17 cellular contexts compared by ENCODE assay signal in the genomic region with DNA sequence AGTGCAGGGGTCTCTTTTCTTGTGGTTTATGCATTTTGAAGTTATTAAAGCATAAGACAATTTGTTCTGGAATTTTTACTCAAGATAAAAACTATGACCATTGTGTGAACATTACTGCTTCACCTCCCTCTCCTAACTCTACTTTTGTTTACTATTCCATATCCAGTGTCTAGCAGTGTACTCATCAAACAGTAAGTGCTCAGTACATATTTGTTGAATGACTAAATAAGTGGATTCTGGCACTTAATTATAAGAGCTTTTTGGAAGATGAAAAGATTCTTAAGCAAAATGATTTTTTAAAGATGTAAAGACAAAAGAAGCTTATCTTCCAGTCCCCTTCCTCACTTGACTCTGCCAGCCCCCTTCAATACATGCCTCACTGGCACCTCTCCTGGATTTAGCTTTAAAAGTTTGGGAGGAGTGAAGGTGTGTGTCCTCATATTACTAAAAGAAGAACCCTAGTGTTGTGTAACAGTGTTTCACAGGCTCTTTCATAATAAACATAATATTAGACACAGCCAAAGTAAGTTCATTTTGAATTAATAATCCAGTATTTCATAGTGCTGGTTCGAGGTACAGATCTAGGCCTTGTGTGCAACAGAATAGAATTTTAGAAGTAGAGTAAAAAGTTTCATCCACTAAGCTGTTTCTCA. TPM values are rescaled to one million over a fixed set of nuclear protein-coding genes. Genes with fewer than 3 reads are reported as not detected.
DNase-seq lines count a peak whose midpoint lies in the region; FAIRE-seq and TF ChIP-seq lines count a peak whose summit lies in the region.
"Had no signal": no experiment of that assay in that cellular context is flagged by ENCODE, and none has a peak within 500 bp of the region (broad histone marks: within the 10 kb centered on the region; RNA-seq: fewer than 3 reads in every experiment).

No MANE protein-coding gene starts in this region.

- peak; percentile 76 for DNase-seq in GM23248
- DNase-seq in astrocyte of the spinal cord (ENCODE audit: low read depth, low spot score), result peak; percentile 20
- no peak for DNase-seq in right atrium auricular region (ENCODE audit: low spot score)
- no peak for DNase-seq in urothelium cell line (ENCODE audit: low spot score)
- DNase-seq in SW480 (ENCODE audit: low spot score), result no peak
- no peak for DNase-seq in chondrocyte (ENCODE audit: low spot score)
- DNase-seq in ovary, result no peak
- DNase-seq: activated CD4-positive, alpha-beta T cell treated with anti-CD3 and anti-CD28 coated beads, Interleukin-2, amount 50 U/mL, for 1 hour; activated gamma-delta T cell treated with Interleukin-2 at 50 U/mL for 16 hours; Calu3; hippocampal formation; NCI-H526 treated with DMSO at 0.1 percent for 48 hours; spleen; T-cell had no signal

- H3K9ac ChIP-seq in GM23248 (no peak overlapping the region), skeletal muscle tissue (ENCODE audit: low read depth in 1 of 3, low read length in 3 of 3) (peak overlapping the region in 1 of 3 donors; percentile 20)

- peak overlapping the region; percentile 68 for H3K4me2 ChIP-seq in GM23248 (ENCODE audit: unreplicated experiment)

- no peak for FAIRE-seq in urothelium cell line (lab: Jason Lieb, UNC)

- H3K4me1 Mint-ChIP-seq in chondrocyte (ENCODE audit: low read depth), result peaks cover 58% of the 10 kb centered on the region
- H3K4me1 Mint-ChIP-seq: T-cell had no signal

- H3F3A ChIP-seq in GM23248 (ENCODE audit: insufficient read depth), result peaks cover 42% of the 10 kb centered on the region

- H2AFZ ChIP-seq in GM23248, result no peak overlapping the region

- no peaks in the 10 kb centered on the region for H3K9me3 Mint-ChIP-seq in chondrocyte (ENCODE audit: low read depth)
- H3K9me3 Mint-ChIP-seq: dendritic cell treated with granulocyte-macrophage colony-stimulating factor and Interleukin-4, amounts not matched to agents 40 ng/mL and 50 ng/mL, for 4 days; T-cell had no signal

- peaks cover 3% of the 10 kb centered on the region for H3K36me3 Mint-ChIP-seq in chondrocyte (ENCODE audit: low read depth)
- H3K36me3 Mint-ChIP-seq: T-cell had no signal

- H3K4me1 ChIP-seq in GM23248 (ENCODE audit: insufficient read depth) (peaks cover 57% of the 10 kb centered on the region), right atrium auricular region (peaks cover 0 to 95% of the 10 kb centered on the region in 2 donors), skeletal muscle tissue (ENCODE audit: control insufficient read depth in 3 of 3, insufficient read depth in 3 of 3, low read length in 3 of 3) (peaks cover 40 to 53% (median 48%) of the 10 kb centered on the region in 3 donors), ovary (ENCODE audit: insufficient read depth) (peaks cover 8% of the 10 kb centered on the region)

- H3K27me3 ChIP-seq in GM23248 (replicated peaks; ENCODE audit: insufficient read depth) (no peaks in the 10 kb centered on the region), right atrium auricular region (no peaks in the 10 kb centered on the region), skeletal muscle tissue (ENCODE audit: control insufficient read depth in 3 of 3, insufficient read depth in 3 of 3, low read length in 3 of 3) (no peaks in the 10 kb centered on the region), ovary (no peaks in the 10 kb centered on the region)
- H3K27me3 ChIP-seq: spleen had no signal

- H3K27me3 Mint-ChIP-seq in chondrocyte (ENCODE audit: low read depth), result no peaks in the 10 kb centered on the region
- H3K27me3 Mint-ChIP-seq: dendritic cell treated with granulocyte-macrophage colony-stimulating factor and Interleukin-4, amounts not matched to agents 40 ng/mL and 50 ng/mL, for 4 days had no signal

- in situ Hi-C loops in GM23248 (cut with MboI), result no loop called here
- in situ Hi-C loops in astrocyte of the spinal cord (cut with HindIII; ENCODE audit: low sequenced_read_pairs), result no loop called here

- no peaks in the 10 kb centered on the region for H3K9me3 ChIP-seq in GM23248 (ENCODE audit: low read depth)
- no peaks in the 10 kb centered on the region for H3K9me3 ChIP-seq in right atrium auricular region
- no peaks in the 10 kb centered on the region for H3K9me3 ChIP-seq in skeletal muscle tissue (ENCODE audit: control insufficient read depth in 3 of 3, low read length in 3 of 3)
- no peaks in the 10 kb centered on the region for H3K9me3 ChIP-seq in ovary
- H3K9me3 ChIP-seq: spleen had no signal

- H3K36me3 ChIP-seq in GM23248 (ENCODE audit: low read depth) (no peaks in the 10 kb centered on the region), right atrium auricular region (no peaks in the 10 kb centered on the region), skeletal muscle tissue (ENCODE audit: control insufficient read depth in 3 of 3, insufficient read depth in 3 of 3, low read length in 3 of 3) (no peaks in the 10 kb centered on the region), ovary (no peaks in the 10 kb centered on the region)
- H3K36me3 ChIP-seq: spleen had no signal

- TF ChIP-seq CTCF in astrocyte of the spinal cord (IDR thresholded peaks at IDR 0.05; ENCODE audit: low read depth, low read length) (no peak), right atrium auricular region (IDR thresholded peaks at IDR 0.05) (no peak), chondrocyte (IDR thresholded peaks at IDR 0.05) (no peak), ovary (IDR thresholded peaks at IDR 0.05) (no peak)

- WGBS in GM23248 (ENCODE audit: low coverage in 1 of 2, low lambda C conversion rate in 2 of 2, missing lambda C conversion rate in 2 of 2), 2 experiments, result 2 to 5% methylated on average over 1 of the region's 1 CpG
- 28 to 50% (median 49%) methylated on average over 1 of the region's 1 CpG for WGBS in ovary, 3 donors

- TF ChIP-seq POLR2A in ovary (IDR thresholded peaks at IDR 0.05), result no peak

- peak overlapping the region; percentile 38 for H3K27ac ChIP-seq in GM23248
- H3K27ac ChIP-seq in right atrium auricular region, result peak overlapping the region; percentile 24 to 57
- H3K27ac ChIP-seq in skeletal muscle tissue (ENCODE audit: low read depth, low read length), result peak overlapping the region; percentile 17
- H3K27ac ChIP-seq in ovary, result peak overlapping the region in 1 of 2 donors; percentile 21
- H3K27ac ChIP-seq: HL-60, spleen had no signal

- H3K4me3 ChIP-seq in GM23248 (0 out of 2 replicates have a peak overlapping the region, but pooled peaks have one; percentile 14), astrocyte of the spinal cord (ENCODE audit: low read depth, low read length) (no peak overlapping the region), right atrium auricular region (no peak overlapping the region), skeletal muscle tissue (ENCODE audit: low read length in 3 of 3) (no peak overlapping the region), ovary (no peak overlapping the region)
- H3K4me3 ChIP-seq: spleen had no signal

- no peak overlapping the region for H3K4me3 Mint-ChIP-seq in chondrocyte (ENCODE audit: unreplicated experiment)
- H3K4me3 Mint-ChIP-seq: dendritic cell treated with granulocyte-macrophage colony-stimulating factor and Interleukin-4, amounts not matched to agents 40 ng/mL and 50 ng/mL, for 4 days; T-cell had no signal

- H3K79me2 ChIP-seq in GM23248 (ENCODE audit: insufficient read depth), result peaks cover 22% of the 10 kb centered on the region; the same call in 1 of the 2 replicates

- intact Hi-C loops in ovary (cut with DNase I), result loop anchor here in 3 of 4 donors (10.0 kb wide), 2 partner anchors 45 to 55 kb away; a partner anchor contains a TSS

- H4K20me1 ChIP-seq in GM23248 (ENCODE audit: insufficient read depth), result no peaks in the 10 kb centered on the region

- H3K27ac Mint-ChIP-seq in chondrocyte (ENCODE audit: unreplicated experiment), result no peak overlapping the region
- H3K27ac Mint-ChIP-seq: dendritic cell treated with granulocyte-macrophage colony-stimulating factor and Interleukin-4, amounts not matched to agents 40 ng/mL and 50 ng/mL, for 4 days; T-cell had no signal

- no peaks in the 10 kb centered on the region for H3K9me2 ChIP-seq in GM23248 (ENCODE audit: insufficient read depth)

- TF ChIP-seq EP300 in ovary (IDR thresholded peaks at IDR 0.05), result no peak

RNA-seq across cellular contexts. Expression of a gene that starts 53.0 kb away (rescaled TPM):
- total RNA-seq in GM23248 (2014; rRNA removed; shearing (Covaris generic)), result 6.3 and 7.1 TPM in 2 replicates
- polyA plus RNA-seq in GM23248 (2016; fragmentation: Nextera tagmentation; extraction: Ambion mirVana), result 1.8 and 2.0 TPM in 2 replicates
- total RNA-seq in right atrium auricular region, result 10 to 100 TPM; 65.4 to 81.7 TPM
- total RNA-seq in skeletal muscle tissue, result 36.0 TPM
- total RNA-seq in chondrocyte, result 30.1 to 52.2 TPM (median 33.2 TPM) in 3 replicates
- total RNA-seq in ovary, result 10 to 100 TPM; 22.4 to 50.3 (median 38.0) TPM
- polyA plus RNA-seq in ovary, result 10 to 100 TPM; 10.7 to 31.1 TPM

Comparison
In these comparisons a context has a peak if more than half of its experiments do, and no peak if none do; other contexts are left out.
1. DNase-seq: peak in GM23248 (single experiment) and astrocyte of the spinal cord (single experiment); none in right atrium auricular region (single experiment), urothelium cell line (single experiment), SW480 (single experiment), chondrocyte (single experiment) and ovary (0 of 5).